ENCODE assay signal across 8 cellular contexts in the genomic region with DNA sequence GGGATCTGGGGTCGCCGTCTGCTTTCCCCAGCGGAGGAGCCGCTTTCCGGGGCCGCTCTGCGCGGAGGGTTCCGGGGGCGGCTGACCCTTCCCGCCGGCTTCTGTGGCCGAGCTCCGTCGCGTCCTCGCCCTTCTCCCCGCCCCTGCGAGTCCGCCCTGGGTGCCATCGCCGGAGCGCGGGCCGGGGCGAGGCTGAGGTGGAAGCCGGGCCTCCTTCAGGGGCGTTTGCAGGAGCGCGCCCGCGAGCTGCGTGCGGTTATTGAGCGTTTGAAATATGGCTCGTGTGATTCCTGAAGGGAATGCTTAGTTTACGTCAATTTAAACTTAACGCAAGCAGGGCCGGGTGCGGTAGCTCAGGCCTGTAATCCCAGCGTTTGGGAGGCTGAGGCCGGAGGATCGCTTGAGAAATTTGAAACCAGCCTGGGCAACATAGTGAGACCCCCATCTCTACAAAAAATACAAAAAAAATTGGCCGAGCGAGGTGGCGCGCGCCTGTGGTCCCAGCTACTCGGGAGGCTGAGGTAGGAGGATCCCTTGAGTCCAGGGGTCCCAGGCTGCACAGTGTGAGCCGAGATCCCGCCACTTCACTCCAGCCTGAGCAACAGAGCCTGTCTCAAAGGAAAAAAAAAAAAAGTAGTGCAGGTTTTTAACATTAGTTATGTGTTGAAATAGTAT.
A peak's percentile ranks its signal among the peaks of the same experiment; 100 is the strongest.
DNase-seq lines count a peak whose midpoint lies in the region; ATAC-seq and TF ChIP-seq lines count a peak whose summit lies in the region.

No MANE protein-coding gene starts in this region.

- DNase-seq in activated naive CD4-positive, alpha-beta T cell treated with Interleukin-2 at 50 U/mL for 16 hours, result peak; percentile 34
- DNase-seq in activated naive CD4-positive, alpha-beta T cell (lab: John Stamatoyannopoulos, UW), result no peak
- peak; percentile 33 for DNase-seq in UCSD-AML1 (lab: John Stamatoyannopoulos, UW; ENCODE audit: unreplicated experiment)
- peak; percentile 69 to 71 for DNase-seq in erythroblast (lab: John Stamatoyannopoulos, UW)
- no peak for DNase-seq in globus pallidus (ENCODE audit: low spot score)
- no peak for DNase-seq in NCI-H2029 treated with DMSO at 0.1 percent for 48 hours (lab: John Stamatoyannopoulos, UW)

- TF ChIP-seq POLR2A in erythroblast (IDR thresholded peaks at IDR 0.05; ENCODE audit: low read length), result no peak

- peak overlapping the region; percentile 67 for H2AFZ ChIP-seq in neuron (ENCODE audit: low read depth, low read length)

- H3K27me3 ChIP-seq in neuron (ENCODE audit: insufficient read depth, low read length), result no peaks in the 10 kb centered on the region

- no peaks in the 10 kb centered on the region for H3K9me3 ChIP-seq in neuron (ENCODE audit: low read length)

- peaks cover 13% of the 10 kb centered on the region for H3K36me3 ChIP-seq in neuron (ENCODE audit: insufficient read depth, low read length)

- H3K4me3 ChIP-seq in neuron (ENCODE audit: low read length), result peak overlapping the region; percentile 71

- no peaks in the 10 kb centered on the region for H3K4me1 ChIP-seq in neuron (ENCODE audit: insufficient read depth, low read length)

- ATAC-seq in HG03108 (IDR thresholded peaks at IDR 0.05; ENCODE audit: unreplicated experiment), result peak; percentile 6

Comparison
In these comparisons a context has a peak if more than half of its experiments do, and no peak if none do; other contexts are left out.
1. DNase-seq: peak in activated naive CD4-positive, alpha-beta T cell treated with Interleukin-2 at 50 U/mL for 16 hours (single experiment), UCSD-AML1 (single experiment) and erythroblast (2 of 2); none in activated naive CD4-positive, alpha-beta T cell (0 of 4), globus pallidus (single experiment) and NCI-H2029 treated with DMSO at 0.1 percent for 48 hours (single experiment).